25 cellular contexts compared by ENCODE assay signal in genomic region chr6:165817148-165817547, GRCh38.
DNase-seq lines count a peak whose midpoint lies in the region; ATAC-seq, FAIRE-seq and TF ChIP-seq lines count a peak whose summit lies in the region.
"Had no signal": no experiment of that assay in that cellular context is flagged by ENCODE, and none has a peak within 500 bp of the region (broad histone marks: within the 10 kb centered on the region; RNA-seq: fewer than 3 reads in every experiment).

No MANE protein-coding gene starts in this region.

- ATAC-seq in heart right ventricle (peak in 5 of 8 donors; percentile 13 to 69 (median 34)), gastroesophageal sphincter (no peak)
- ATAC-seq: A549 had no signal

- no peaks in the 10 kb centered on the region for H3K79me2 ChIP-seq in H1 (ENCODE audit: control insufficient read depth in 1 of 2, insufficient read depth in 2 of 2, low read length in 2 of 2)
- H3K79me2 ChIP-seq in mesendoderm (ENCODE audit: control insufficient read depth, insufficient read depth, low read length), result no peaks in the 10 kb centered on the region

- TF ChIP-seq POLR2A in H1 (IDR thresholded peaks at IDR 0.05; ENCODE audit: control extremely low read depth in 1 of 2, low read depth in 2 of 2, low read length in 2 of 2), result no peak
- no peak for TF ChIP-seq POLR2A in gastroesophageal sphincter (IDR thresholded peaks at IDR 0.05)

- H3K4me2 ChIP-seq in H1 (ENCODE audit: insufficient read depth in 1 of 2, low read depth in 2 of 2, low read length in 2 of 2) (no peak overlapping the region; a peak in 1 of 4 replicates), mesendoderm (ENCODE audit: low read length) (no peak overlapping the region)
- H3K4me2 ChIP-seq: A549; BLaER1 treated with 17β-estradiol and CSF1 and Interleukin-3, amounts not matched to agents 10 nM and 100 nM had no signal

- WGBS in heart right ventricle, 2 donors, result 82 to 90% methylated on average over 3 of the region's 3 CpGs
- 81% methylated on average over 3 of the region's 3 CpGs; no CpG with 5 or more reads in 1 of the 2 experiments for WGBS in H1 (ENCODE audit: extremely low coverage in 1 of 2, insufficient coverage in 1 of 2, insufficient read length in 1 of 2, insufficient replicate concordance in 2 of 2, low coverage in 1 of 2, low lambda C conversion rate in 2 of 2, missing lambda C conversion rate in 1 of 2), 2 experiments
- no CpG with 5 or more reads among the region's 3 CpGs for WGBS in mesendoderm (ENCODE audit: extremely low coverage, insufficient coverage, low lambda C conversion rate)
- no CpG with 5 or more reads among the region's 3 CpGs for WGBS in gastroesophageal sphincter (ENCODE audit: low coverage in 1 of 2), 2 donors

- no peaks in the 10 kb centered on the region for H3K36me3 ChIP-seq in heart right ventricle
- no peaks in the 10 kb centered on the region for H3K36me3 ChIP-seq in right atrium auricular region
- no peaks in the 10 kb centered on the region for H3K36me3 ChIP-seq in H1 (ENCODE audit: control insufficient read depth in 2 of 4, insufficient read depth in 4 of 4, low read length in 3 of 4)
- no peaks in the 10 kb centered on the region for H3K36me3 ChIP-seq in mesendoderm (ENCODE audit: control insufficient read depth, insufficient read depth, low read length)
- H3K36me3 ChIP-seq in gastroesophageal sphincter, result no peaks in the 10 kb centered on the region
- H3K36me3 ChIP-seq: BE2C; BLaER1 treated with 17β-estradiol and CSF1 and Interleukin-3, amounts not matched to agents 10 nM and 100 nM had no signal

- peaks cover 0 to 26% (median 5%) of the 10 kb centered on the region in 7 donors for H3K27me3 ChIP-seq in heart right ventricle
- no peaks in the 10 kb centered on the region for H3K27me3 ChIP-seq in right atrium auricular region
- H3K27me3 ChIP-seq in H1 (replicated peaks in 1 of 4; ENCODE audit: control insufficient read depth in 3 of 4, extremely low read depth in 1 of 4, insufficient read depth in 3 of 4, low read length in 3 of 4), result peaks cover 0 to 2% (median 0%) of the 10 kb centered on the region in 4 experiments; a peak in 1 of 7 replicates
- no peaks in the 10 kb centered on the region for H3K27me3 ChIP-seq in mesendoderm (ENCODE audit: insufficient read depth, low read length, poor library complexity)
- peaks cover 46% of the 10 kb centered on the region for H3K27me3 ChIP-seq in gastroesophageal sphincter
- H3K27me3 ChIP-seq: BE2C had no signal

- CTCF ChIA-PET in H1 (lab: Charles Lee; ENCODE audit: partially characterized antibody), result interaction anchor here (0.9 to 2.5 kb wide), 3 partner anchors 23 to 33 kb away, joined by 3 to 6 read pairs (median 3); no protein-coding TSS in a partner anchor

- POLR2A ChIA-PET in H1 (lab: Charles Lee; ENCODE audit: partially characterized antibody), result no interaction called here

- H3K4me1 Mint-ChIP-seq in osteocyte (ENCODE audit: unreplicated experiment), result no peaks in the 10 kb centered on the region
- H3K4me1 Mint-ChIP-seq: CD14-positive monocyte; CD8-positive, alpha-beta memory T cell had no signal

- no peaks in the 10 kb centered on the region for H3K9me3 Mint-ChIP-seq in osteocyte (ENCODE audit: unreplicated experiment)
- H3K9me3 Mint-ChIP-seq: CD4-positive, alpha-beta T cell had no signal

- H3K27ac ChIP-seq in heart right ventricle, result peak overlapping the region in 1 of 10 donors; percentile 22
- H3K27ac ChIP-seq in right atrium auricular region, result no peak overlapping the region
- no peak overlapping the region for H3K27ac ChIP-seq in H1 (ENCODE audit: low read depth, low read length)
- no peak overlapping the region for H3K27ac ChIP-seq in mesendoderm (ENCODE audit: low read depth, low read length)
- no peak overlapping the region for H3K27ac ChIP-seq in gastroesophageal sphincter
- H3K27ac ChIP-seq: A549; BLaER1 treated with 17β-estradiol and CSF1 and Interleukin-3, amounts not matched to agents 10 nM and 100 nM had no signal

- H3K79me1 ChIP-seq in H1 (ENCODE audit: low read depth, low read length), result no peaks in the 10 kb centered on the region
- H3K79me1 ChIP-seq in mesendoderm (ENCODE audit: low read length), result no peaks in the 10 kb centered on the region

- H3K56ac ChIP-seq in H1 (replicated peaks; ENCODE audit: insufficient read length, low read depth, low read length), result no peak overlapping the region
- H3K56ac ChIP-seq in mesendoderm (ENCODE audit: low read length), result no peak overlapping the region

- H2BK120ac ChIP-seq in H1 (replicated peaks; ENCODE audit: low read depth, low read length) (no peak overlapping the region), mesendoderm (ENCODE audit: low read depth, low read length) (no peak overlapping the region)

- no peak overlapping the region for H3K18ac ChIP-seq in H1 (ENCODE audit: extremely low read depth, low read length)
- H3K18ac ChIP-seq in mesendoderm (ENCODE audit: low read length), result no peak overlapping the region

- DNase-seq in heart right ventricle (no peak), right atrium auricular region (ENCODE audit: low spot score) (no peak), H1 (ENCODE audit: low read depth in 1 of 2, low spot score in 2 of 2) (no peak), mesendoderm (peak; percentile 23), osteocyte (ENCODE audit: extremely low spot score, unreplicated experiment) (peak; percentile 63), DMS79 (lab: John Stamatoyannopoulos, UW) (no peak)
- DNase-seq: 8988T; ACHN; AML-193; BE2C; CD4-positive, alpha-beta T cell; CD8-positive, alpha-beta memory T cell; DMS 273 treated with DMSO at 0.1 percent for 48 hours; DMS79 treated with DMSO at 0.1 percent for 48 hours; GF-D8; GOT3; H7; HCEC 1CT had no signal

- H3K9me3 ChIP-seq in heart right ventricle (no peaks in the 10 kb centered on the region), right atrium auricular region (no peaks in the 10 kb centered on the region), H1 (ENCODE audit: insufficient read depth in 2 of 2, low read depth in 1 of 2, low read length in 1 of 2) (no peaks in the 10 kb centered on the region), gastroesophageal sphincter (no peaks in the 10 kb centered on the region)
- H3K9me3 ChIP-seq: A549; BE2C; BLaER1 treated with 17β-estradiol and CSF1 and Interleukin-3, amounts not matched to agents 10 nM and 100 nM had no signal

- no peak for TF ChIP-seq RAD21 in H1 (IDR thresholded peaks at IDR 0.05 in 1 of 2, conservative IDR thresholded peaks at IDR 0.05 in 1 of 2; ENCODE audit: low read depth in 2 of 2, low read length in 2 of 2)

- H4K91ac ChIP-seq in H1 (replicated peaks; ENCODE audit: insufficient read length, low read length), result no peak overlapping the region

- H3K4ac ChIP-seq in H1 (replicated peaks; ENCODE audit: insufficient read length, low read depth, low read length) (no peak overlapping the region), mesendoderm (ENCODE audit: low read depth, low read length) (no peak overlapping the region)

- H2BK20ac ChIP-seq in H1 (ENCODE audit: low read length), result 0 out of 2 replicates have a peak overlapping the region, but pooled peaks have one; percentile 18

- intact Hi-C loops in heart right ventricle (cut with DNase I), result no loop called here

- H3K36me3 Mint-ChIP-seq in osteocyte (ENCODE audit: unreplicated experiment), result no peaks in the 10 kb centered on the region
- H3K36me3 Mint-ChIP-seq: CD14-positive monocyte had no signal

- H2BK12ac ChIP-seq in H1 (ENCODE audit: low read depth, low read length), result peak overlapping the region; percentile 33; the same call in 1 of the 2 replicates

- FAIRE-seq in H1 (lab: Jason Lieb, UNC), result no peak
- FAIRE-seq: A549, D721Med, GM12891, GM18507 had no signal

- H3K27ac Mint-ChIP-seq in osteocyte (ENCODE audit: unreplicated experiment), result no peak overlapping the region
- H3K27ac Mint-ChIP-seq: CD14-positive monocyte; CD4-positive, alpha-beta T cell; CD8-positive, alpha-beta memory T cell had no signal

- no peak overlapping the region for H3K23ac ChIP-seq in H1 (ENCODE audit: insufficient read length)
- no peak overlapping the region for H3K23ac ChIP-seq in mesendoderm (ENCODE audit: low read length)

- H2AFZ ChIP-seq in H1 (ENCODE audit: low read length), result no peak overlapping the region

- H3K4me3 Mint-ChIP-seq in osteocyte (ENCODE audit: unreplicated experiment), result no peak overlapping the region
- H3K4me3 Mint-ChIP-seq: CD14-positive monocyte; CD4-positive, alpha-beta T cell; CD8-positive, alpha-beta memory T cell had no signal

- H3K14ac ChIP-seq in H1 (ENCODE audit: insufficient read length), result no peak overlapping the region

- H3K9ac ChIP-seq in H1 (replicated peaks in 1 of 4; ENCODE audit: extremely low read depth in 1 of 4, low read depth in 3 of 4, low read length in 3 of 4), result no peak overlapping the region
- no peak overlapping the region for H3K9ac ChIP-seq in mesendoderm (ENCODE audit: low read length)
- H3K9ac ChIP-seq: BLaER1 treated with 17β-estradiol and CSF1 and Interleukin-3, amounts not matched to agents 10 nM and 100 nM had no signal

- H2AK5ac ChIP-seq in H1 (ENCODE audit: low read depth, low read length) (0 out of 2 replicates have a peak overlapping the region, but pooled peaks have one; percentile 56), mesendoderm (ENCODE audit: low read length) (no peak overlapping the region)

- H4K8ac ChIP-seq in H1 (ENCODE audit: extremely low read depth, insufficient read depth, low read length) (no peak overlapping the region), mesendoderm (ENCODE audit: low read depth, low read length) (no peak overlapping the region)

- H3K4me3 ChIP-seq in heart right ventricle (no peak overlapping the region), right atrium auricular region (no peak overlapping the region), H1 (ENCODE audit: extremely low read depth in 1 of 4, insufficient read depth in 2 of 4, low read depth in 3 of 4, low read length in 4 of 4) (no peak overlapping the region), mesendoderm (ENCODE audit: low read length) (no peak overlapping the region), gastroesophageal sphincter (no peak overlapping the region)
- H3K4me3 ChIP-seq: A549; BLaER1 treated with 17β-estradiol and CSF1 and Interleukin-3, amounts not matched to agents 10 nM and 100 nM had no signal

- no peaks in the 10 kb centered on the region for H4K20me1 ChIP-seq in H1 (replicated peaks in 1 of 2; ENCODE audit: control insufficient read depth in 1 of 2, insufficient read depth in 2 of 2, low read length in 2 of 2)
- H4K20me1 ChIP-seq: BLaER1 treated with 17β-estradiol and CSF1 and Interleukin-3, amounts not matched to agents 10 nM and 100 nM had no signal

- H2BK5ac ChIP-seq in H1 (ENCODE audit: low read depth, low read length) (peak overlapping the region; percentile 1; the same call in 1 of the 2 replicates), mesendoderm (ENCODE audit: low read length) (no peak overlapping the region)

- TF ChIP-seq CTCF in heart right ventricle (IDR thresholded peaks at IDR 0.05), result no peak
- no peak for TF ChIP-seq CTCF in right atrium auricular region (IDR thresholded peaks at IDR 0.05)
- no peak for TF ChIP-seq CTCF in H1 (IDR thresholded peaks at IDR 0.05; ENCODE audit: control extremely low read depth in 1 of 3, insufficient read depth in 1 of 3, low read depth in 1 of 3, low read length in 3 of 3)
- TF ChIP-seq CTCF in osteocyte (IDR thresholded peaks at IDR 0.05), result no peak
- TF ChIP-seq CTCF in gastroesophageal sphincter (IDR thresholded peaks at IDR 0.05), result no peak

- TF ChIP-seq EP300 in H1 (IDR thresholded peaks at IDR 0.05; ENCODE audit: borderline replicate concordance in 1 of 2, low read depth in 2 of 2, low read length in 2 of 2) (no peak), gastroesophageal sphincter (IDR thresholded peaks at IDR 0.05) (no peak)

- no peak overlapping the region for H4K5ac ChIP-seq in H1 (ENCODE audit: insufficient read length, low read depth, low read length)
- no peak overlapping the region for H4K5ac ChIP-seq in mesendoderm (ENCODE audit: low read length)

- H3K27me3 Mint-ChIP-seq in osteocyte (ENCODE audit: unreplicated experiment), result peaks cover 35% of the 10 kb centered on the region

- H2BK15ac ChIP-seq in H1 (ENCODE audit: low read length) (no peak overlapping the region), mesendoderm (replicated peaks; ENCODE audit: low read depth) (no peak overlapping the region)

- H3K23me2 ChIP-seq in H1 (ENCODE audit: low read depth, low read length), result no peaks in the 10 kb centered on the region

- H3K4me1 ChIP-seq in heart right ventricle, result peaks cover 0 to 5% (median 0%) of the 10 kb centered on the region in 9 donors
- H3K4me1 ChIP-seq in right atrium auricular region, result no peaks in the 10 kb centered on the region
- peaks cover 3 to 26% (median 17%) of the 10 kb centered on the region in 4 experiments for H3K4me1 ChIP-seq in H1 (replicated peaks in 1 of 4; ENCODE audit: control insufficient read depth in 3 of 4, insufficient read depth in 4 of 4, low read length in 3 of 4)
- peaks cover 5% of the 10 kb centered on the region for H3K4me1 ChIP-seq in mesendoderm (ENCODE audit: control insufficient read depth, low read depth, low read length)
- no peaks in the 10 kb centered on the region for H3K4me1 ChIP-seq in gastroesophageal sphincter
- H3K4me1 ChIP-seq: BE2C; BLaER1 treated with 17β-estradiol and CSF1 and Interleukin-3, amounts not matched to agents 10 nM and 100 nM had no signal

Comparison
In these comparisons a context has a peak if more than half of its experiments do, and no peak if none do; other contexts are left out.
1. DNase-seq: peak in mesendoderm (single experiment) and osteocyte (single experiment); none in heart right ventricle (0 of 2), right atrium auricular region (single experiment), H1 (0 of 2) and DMS79 (single experiment).